12 cellular contexts compared by ENCODE assay signal in the genomic region with DNA sequence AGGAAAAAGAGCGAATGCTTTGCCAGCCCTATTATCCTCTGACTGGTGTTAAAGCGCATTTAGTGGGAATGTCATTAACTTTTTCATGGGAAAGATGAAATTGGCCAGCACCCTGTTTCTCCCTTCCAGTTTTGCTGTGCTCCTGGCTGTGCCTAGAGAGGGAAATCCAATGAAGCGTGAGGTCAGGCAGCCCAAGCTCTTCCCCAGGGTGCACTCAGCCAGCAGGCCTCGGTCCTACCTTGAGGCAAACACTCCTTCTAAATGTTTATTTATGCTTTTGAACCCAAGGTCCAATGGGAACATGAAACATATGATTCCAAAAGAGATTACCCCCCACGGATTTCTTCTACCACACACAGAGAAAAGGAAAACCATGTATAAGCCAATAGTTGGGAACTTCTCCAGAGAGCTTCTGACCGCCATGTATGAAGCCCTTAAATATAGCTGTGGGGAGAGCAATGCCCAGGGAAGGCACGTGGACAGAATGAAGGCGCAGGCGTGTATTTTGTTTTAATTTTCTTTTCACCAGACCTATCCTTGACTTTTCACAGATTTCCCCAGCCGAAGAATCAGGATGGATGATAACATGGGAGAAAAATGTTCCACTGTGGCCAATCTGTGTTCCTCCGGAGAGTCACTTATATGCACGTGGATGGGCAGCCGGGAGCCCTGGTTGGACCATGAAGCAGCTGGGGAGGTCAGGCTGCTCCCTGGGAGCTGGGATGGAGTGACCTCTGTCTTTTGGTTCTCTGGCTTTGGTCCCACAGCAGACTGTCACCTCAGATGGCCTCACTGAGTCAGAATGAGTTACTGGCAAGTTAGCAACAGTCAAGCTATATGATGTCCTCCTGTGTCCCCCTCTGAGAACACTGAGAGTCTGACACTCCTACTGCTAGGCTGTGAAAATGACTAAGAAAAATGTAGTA. TPM values are rescaled to one million over a fixed set of nuclear protein-coding genes. Genes with fewer than 3 reads are reported as not detected.
A peak's percentile ranks its signal among the peaks of the same experiment; 100 is the strongest.
DNase-seq lines count a peak whose midpoint lies in the region; ATAC-seq lines count a peak whose summit lies in the region.
"Had no signal": no experiment of that assay in that cellular context is flagged by ENCODE, and none has a peak within 500 bp of the region (broad histone marks: within the 10 kb centered on the region; RNA-seq: fewer than 3 reads in every experiment).

No MANE protein-coding gene starts in this region.

- no peaks in the 10 kb centered on the region for H3K9me3 Mint-ChIP-seq in activated T-helper 17 cell treated with anti-CD3 and anti-CD28 coated beads, Interleukin-2, amount 50 U/mL, for 72 hours
- H3K9me3 Mint-ChIP-seq: stimulated activated naive CD8-positive, alpha-beta T cell treated with anti-CD3 and anti-CD28 coated beads, Interleukin-15, Interleukin-2, amounts not matched to agents 100 ng/mL and 50 ng/mL, for 24 hours had no signal

- intact Hi-C loops in Right ventricle myocardium superior (cut with DNase I): loop anchor here (10.0 kb wide), 1 partner anchor 93 kb away; no protein-coding TSS in a partner anchor
- intact Hi-C loops in sciatic nerve (cut with DNase I): no loop called here

- H3K27me3 Mint-ChIP-seq in activated T-helper 17 cell treated with anti-CD3 and anti-CD28 coated beads, Interleukin-2, amount 50 U/mL, for 72 hours: peaks cover 17% of the 10 kb centered on the region
- H3K27me3 Mint-ChIP-seq: stimulated activated naive CD8-positive, alpha-beta T cell treated with anti-CD3 and anti-CD28 coated beads, Interleukin-15, Interleukin-2, amounts not matched to agents 100 ng/mL and 50 ng/mL, for 24 hours had no signal

- H3K36me3 Mint-ChIP-seq in activated T-helper 17 cell treated with anti-CD3 and anti-CD28 coated beads, Interleukin-2, amount 50 U/mL, for 72 hours (ENCODE audit: low read depth): no peaks in the 10 kb centered on the region

- peak; percentile 81 for DNase-seq in HCEC 1CT
- peak; percentile 77 for DNase-seq in Right ventricle myocardium superior
- DNase-seq in sciatic nerve (ENCODE audit: low spot score): no peak
- DNase-seq in H7: no peak
- no peak for DNase-seq in NCI-H345 (lab: John Stamatoyannopoulos, UW)
- DNase-seq: activated CD4-positive, alpha-beta T cell treated with anti-CD3 and anti-CD28 coated beads, Interleukin-2, amount 50 U/mL, for 1 hour; esophagus squamous epithelium; SJCRH30 had no signal

- peak; percentile 55 for ATAC-seq in activated T-helper 17 cell treated with anti-CD3 and anti-CD28 coated beads, Interleukin-2, amount 50 U/mL, for 72 hours (replicated peaks)
- ATAC-seq in Right ventricle myocardium superior (ENCODE audit: poor library complexity) (peak; percentile 74), sciatic nerve (peak; percentile 66), GM19397 (IDR thresholded peaks at IDR 0.05; ENCODE audit: unreplicated experiment) (no peak), HG03025 (IDR thresholded peaks at IDR 0.05; ENCODE audit: low FRiP score, unreplicated experiment) (no peak)

- H3K4me3 Mint-ChIP-seq in activated T-helper 17 cell treated with anti-CD3 and anti-CD28 coated beads, Interleukin-2, amount 50 U/mL, for 72 hours: no peak overlapping the region
- H3K4me3 Mint-ChIP-seq: stimulated activated naive CD8-positive, alpha-beta T cell treated with anti-CD3 and anti-CD28 coated beads, Interleukin-15, Interleukin-2, amounts not matched to agents 100 ng/mL and 50 ng/mL, for 24 hours had no signal

- H3K27ac Mint-ChIP-seq in activated T-helper 17 cell treated with anti-CD3 and anti-CD28 coated beads, Interleukin-2, amount 50 U/mL, for 72 hours: no peak overlapping the region
- H3K27ac Mint-ChIP-seq: stimulated activated naive CD8-positive, alpha-beta T cell treated with anti-CD3 and anti-CD28 coated beads, Interleukin-15, Interleukin-2, amounts not matched to agents 100 ng/mL and 50 ng/mL, for 24 hours had no signal

- H3K27me3 ChIP-seq in H7 (ENCODE audit: control insufficient read depth, insufficient read depth, low read length): no peaks in the 10 kb centered on the region
- H3K27me3 ChIP-seq: esophagus squamous epithelium, SJCRH30 had no signal

- H3K4me1 Mint-ChIP-seq in activated T-helper 17 cell treated with anti-CD3 and anti-CD28 coated beads, Interleukin-2, amount 50 U/mL, for 72 hours: no peaks in the 10 kb centered on the region

- H3K36me3 ChIP-seq in H7 (replicated peaks; ENCODE audit: control insufficient read depth, insufficient read depth, low read length): no peaks in the 10 kb centered on the region
- H3K36me3 ChIP-seq: esophagus squamous epithelium, SJCRH30 had no signal

- H3K4me3 ChIP-seq in H7 (ENCODE audit: insufficient read depth, low read depth, low read length): no peak overlapping the region
- H3K4me3 ChIP-seq: esophagus squamous epithelium, SJCRH30 had no signal

RNA-seq across cellular contexts. Expression of gene GPR135, which starts 37.3 kb away (rescaled TPM):
- total RNA-seq in activated T-helper 17 cell treated with anti-CD3 and anti-CD28 coated beads, Interleukin-2, amount 50 U/mL, for 72 hours: 1 to 10 TPM; 2.1 to 2.9 TPM
- total RNA-seq in Right ventricle myocardium superior (1.4 TPM), sciatic nerve (6.8 TPM)
- 0.59 and 0.67 TPM in 2 replicates for total RNA-seq in H7 (2014; rRNA removed; shearing (Covaris generic))

RNA-seq across cellular contexts. Expression of gene L3HYPDH, which starts 56.3 kb away (rescaled TPM):
- total RNA-seq in activated T-helper 17 cell treated with anti-CD3 and anti-CD28 coated beads, Interleukin-2, amount 50 U/mL, for 72 hours: 10 to 100 TPM; 15.5 to 16.4 TPM
- total RNA-seq in Right ventricle myocardium superior (9.1 TPM), sciatic nerve (46.1 TPM)
- total RNA-seq in H7 (2014; rRNA removed; shearing (Covaris generic)): 18.6 and 27.9 TPM in 2 replicates

RNA-seq across cellular contexts. Expression of gene JKAMP, which starts 56.4 kb away (rescaled TPM):
- total RNA-seq in activated T-helper 17 cell treated with anti-CD3 and anti-CD28 coated beads, Interleukin-2, amount 50 U/mL, for 72 hours: 10 to 100 TPM; 25.4 to 29.4 TPM
- total RNA-seq in Right ventricle myocardium superior (22.3 TPM), sciatic nerve (37.8 TPM)
- total RNA-seq in H7 (2014; rRNA removed; shearing (Covaris generic)): 59.8 and 80.5 TPM in 2 replicates

Comparison
In these comparisons a context has a peak if more than half of its experiments do, and no peak if none do; other contexts are left out.
1. DNase-seq: peak in HCEC 1CT (single experiment) and Right ventricle myocardium superior (single experiment); none in sciatic nerve (single experiment), H7 (single experiment) and NCI-H345 (single experiment).
2. ATAC-seq: peak in activated T-helper 17 cell treated with anti-CD3 and anti-CD28 coated beads, Interleukin-2, amount 50 U/mL, for 72 hours (single experiment), Right ventricle myocardium superior (single experiment) and sciatic nerve (single experiment); none in GM19397 (single experiment) and HG03025 (single experiment).